Comparison of ENCODE assay signal across 26 cellular contexts in genomic region chr19:50974702-50975555, GRCh38. TPM values are rescaled to one million over a fixed set of nuclear protein-coding genes. Genes with fewer than 3 reads are reported as not detected.
DNase-seq lines count a peak whose midpoint lies in the region; ATAC-seq and TF ChIP-seq lines count a peak whose summit lies in the region.
"Had no signal": no experiment of that assay in that cellular context is flagged by ENCODE, and none has a peak within 500 bp of the region (broad histone marks: within the 10 kb centered on the region; RNA-seq: fewer than 3 reads in every experiment).

No MANE protein-coding gene starts in this region.

- no peak overlapping the region for H3K9ac ChIP-seq in neural progenitor cell
- H3K9ac ChIP-seq: BLaER1 treated with 17β-estradiol and CSF1 and Interleukin-3, amounts not matched to agents 10 nM and 100 nM had no signal

- H3K27me3 Mint-ChIP-seq in activated CD8-positive, alpha-beta T cell treated with anti-CD3 and anti-CD28 coated beads, Interleukin-2, amount 10 ng/mL, durations not matched to agents 7 days and 5 days (ENCODE audit: low read depth): peaks cover 8% of the 10 kb centered on the region
- peaks cover 45% of the 10 kb centered on the region for H3K27me3 Mint-ChIP-seq in activated CD8-positive, alpha-beta T cell treated with anti-CD3 and anti-CD28 coated beads for 36 hours
- H3K27me3 Mint-ChIP-seq in neural progenitor cell (ENCODE audit: insufficient read depth, low read depth): peaks cover 16% of the 10 kb centered on the region

- H4K20me1 ChIP-seq in neural progenitor cell (ENCODE audit: low read depth): no peaks in the 10 kb centered on the region
- H4K20me1 ChIP-seq: BLaER1 treated with 17β-estradiol and CSF1 and Interleukin-3, amounts not matched to agents 10 nM and 100 nM had no signal

- TF ChIP-seq POLR2A in esophagus squamous epithelium (IDR thresholded peaks at IDR 0.05) (no peak), Peyer's patch (IDR thresholded peaks at IDR 0.05) (no peak)

- no peaks in the 10 kb centered on the region for H3K36me3 Mint-ChIP-seq in activated CD8-positive, alpha-beta T cell treated with anti-CD3 and anti-CD28 coated beads, Interleukin-2, amount 10 ng/mL, durations not matched to agents 7 days and 5 days (ENCODE audit: low read depth)
- no peaks in the 10 kb centered on the region for H3K36me3 Mint-ChIP-seq in activated CD8-positive, alpha-beta T cell treated with anti-CD3 and anti-CD28 coated beads for 36 hours (ENCODE audit: low read depth)
- H3K36me3 Mint-ChIP-seq in neural progenitor cell: no peaks in the 10 kb centered on the region
- H3K36me3 Mint-ChIP-seq: CD4-positive, alpha-beta memory T cell; IgD-negative memory B cell had no signal

- CTCF ChIA-PET in activated CD8-positive, alpha-beta T cell treated with anti-CD3 and anti-CD28 coated beads, Interleukin-2, amount 10 ng/mL, durations not matched to agents 7 days and 5 days (lab: Charles Lee): no interaction called here
- CTCF ChIA-PET in activated CD8-positive, alpha-beta T cell treated with anti-CD3 and anti-CD28 coated beads for 36 hours (lab: Charles Lee): no interaction called here

- H3K36me3 ChIP-seq in esophagus squamous epithelium (no peaks in the 10 kb centered on the region), neural progenitor cell (no peaks in the 10 kb centered on the region), HAP-1 (replicated peaks) (no peaks in the 10 kb centered on the region), Peyer's patch (no peaks in the 10 kb centered on the region)
- H3K36me3 ChIP-seq: BLaER1 treated with 17β-estradiol and CSF1 and Interleukin-3, amounts not matched to agents 10 nM and 100 nM; SJSA1 had no signal

- H3K4me3 ChIP-seq in esophagus squamous epithelium (no peak overlapping the region), neural progenitor cell (no peak overlapping the region), HAP-1 (no peak overlapping the region), Peyer's patch (no peak overlapping the region)
- H3K4me3 ChIP-seq: BLaER1 treated with 17β-estradiol and CSF1 and Interleukin-3, amounts not matched to agents 10 nM and 100 nM; GM12878; GM23338; SJSA1 had no signal

- H3K27ac ChIP-seq in esophagus squamous epithelium (peak overlapping the region; percentile 55 to 77 (median 64)), neural progenitor cell (no peak overlapping the region), Peyer's patch (no peak overlapping the region)
- H3K27ac ChIP-seq: 22Rv1; BLaER1 treated with 17β-estradiol and CSF1 and Interleukin-3, amounts not matched to agents 10 nM and 100 nM; SJSA1 had no signal

- H2AFZ ChIP-seq in neural progenitor cell (replicated peaks): no peak overlapping the region
- H2AFZ ChIP-seq: GM23338 had no signal

- peaks cover 7% of the 10 kb centered on the region for H3F3A ChIP-seq in neural progenitor cell (ENCODE audit: low read depth)

- H3K27ac Mint-ChIP-seq in activated CD8-positive, alpha-beta T cell treated with anti-CD3 and anti-CD28 coated beads, Interleukin-2, amount 10 ng/mL, durations not matched to agents 7 days and 5 days: peak overlapping the region; percentile 57
- H3K27ac Mint-ChIP-seq in activated CD8-positive, alpha-beta T cell treated with anti-CD3 and anti-CD28 coated beads for 36 hours: no peak overlapping the region
- peak overlapping the region; percentile 43 for H3K27ac Mint-ChIP-seq in neural progenitor cell
- H3K27ac Mint-ChIP-seq: CD4-positive, alpha-beta memory T cell; IgD-negative memory B cell had no signal

- H3K79me2 ChIP-seq in neural progenitor cell (ENCODE audit: low read depth): no peaks in the 10 kb centered on the region

- intact Hi-C loops in activated CD8-positive, alpha-beta T cell treated with anti-CD3 and anti-CD28 coated beads for 36 hours (cut with micrococcal nuclease): no loop called here
- intact Hi-C loops in esophagus squamous epithelium (cut with DNase I): no loop called here

- no peak for ATAC-seq in activated CD8-positive, alpha-beta T cell treated with anti-CD3 and anti-CD28 coated beads, Interleukin-2, amount 10 ng/mL, durations not matched to agents 7 days and 5 days
- ATAC-seq in activated CD8-positive, alpha-beta T cell treated with anti-CD3 and anti-CD28 coated beads for 36 hours: no peak
- ATAC-seq in HG02970 (IDR thresholded peaks at IDR 0.05; ENCODE audit: low FRiP score, unreplicated experiment) (no peak), GM21528 (IDR thresholded peaks at IDR 0.05; ENCODE audit: low FRiP score, unreplicated experiment) (no peak)
- ATAC-seq: GM12878, Right ventricle myocardium inferior had no signal

- no peaks in the 10 kb centered on the region for H3K9me3 Mint-ChIP-seq in activated CD8-positive, alpha-beta T cell treated with anti-CD3 and anti-CD28 coated beads, Interleukin-2, amount 10 ng/mL, durations not matched to agents 7 days and 5 days (ENCODE audit: insufficient read depth)
- H3K9me3 Mint-ChIP-seq in activated CD8-positive, alpha-beta T cell treated with anti-CD3 and anti-CD28 coated beads for 36 hours: no peaks in the 10 kb centered on the region
- peaks cover 2% of the 10 kb centered on the region for H3K9me3 Mint-ChIP-seq in neural progenitor cell
- H3K9me3 Mint-ChIP-seq: GM23338 had no signal

- no peak overlapping the region for H3K4me3 Mint-ChIP-seq in activated CD8-positive, alpha-beta T cell treated with anti-CD3 and anti-CD28 coated beads, Interleukin-2, amount 10 ng/mL, durations not matched to agents 7 days and 5 days
- no peak overlapping the region for H3K4me3 Mint-ChIP-seq in activated CD8-positive, alpha-beta T cell treated with anti-CD3 and anti-CD28 coated beads for 36 hours
- no peak overlapping the region for H3K4me3 Mint-ChIP-seq in neural progenitor cell
- H3K4me3 Mint-ChIP-seq: CD4-positive, alpha-beta memory T cell; GM23338; IgD-negative memory B cell had no signal

- in situ Hi-C loops in HAP-1 (cut with MboI; ENCODE audit: low sequenced_read_pairs): no loop called here

- DNase-seq in activated CD8-positive, alpha-beta T cell treated with anti-CD3 and anti-CD28 coated beads, Interleukin-2, amount 10 ng/mL, durations not matched to agents 7 days and 5 days: no peak
- no peak for DNase-seq in activated CD8-positive, alpha-beta T cell treated with anti-CD3 and anti-CD28 coated beads for 36 hours
- DNase-seq in esophagus squamous epithelium (lab: John Stamatoyannopoulos, UW) (no peak), neural progenitor cell (ENCODE audit: low spot score) (peak; percentile 34), HAP-1 (ENCODE audit: low spot score in 2 of 2) (no peak), Peyer's patch (no peak)
- DNase-seq: CD4-positive, alpha-beta memory T cell; DND-41; NCI-H1694; NCI-H2081; NCI-H2171; NCI-H345; NCI-H524; NCI-H774; NK-92 treated with Interleukin-12 subunit alpha and Interleukin-12 subunit beta, amount 100 ng/mL, for 24 hours had no signal

- peaks cover 9 to 44% (median 11%) of the 10 kb centered on the region in 3 donors for H3K4me1 ChIP-seq in esophagus squamous epithelium
- H3K4me1 ChIP-seq in neural progenitor cell: peaks cover 3% of the 10 kb centered on the region
- no peaks in the 10 kb centered on the region for H3K4me1 ChIP-seq in HAP-1
- no peaks in the 10 kb centered on the region for H3K4me1 ChIP-seq in Peyer's patch
- H3K4me1 ChIP-seq: BLaER1 treated with 17β-estradiol and CSF1 and Interleukin-3, amounts not matched to agents 10 nM and 100 nM; SJSA1 had no signal

- H3K4me1 Mint-ChIP-seq in activated CD8-positive, alpha-beta T cell treated with anti-CD3 and anti-CD28 coated beads, Interleukin-2, amount 10 ng/mL, durations not matched to agents 7 days and 5 days (ENCODE audit: low read depth): no peaks in the 10 kb centered on the region
- no peaks in the 10 kb centered on the region for H3K4me1 Mint-ChIP-seq in activated CD8-positive, alpha-beta T cell treated with anti-CD3 and anti-CD28 coated beads for 36 hours (ENCODE audit: low read depth)
- peaks cover 30% of the 10 kb centered on the region for H3K4me1 Mint-ChIP-seq in neural progenitor cell

- H3K4me2 ChIP-seq in neural progenitor cell: no peak overlapping the region
- H3K4me2 ChIP-seq: BLaER1 treated with 17β-estradiol and CSF1 and Interleukin-3, amounts not matched to agents 10 nM and 100 nM had no signal

- TF ChIP-seq CTCF in activated CD8-positive, alpha-beta T cell treated with anti-CD3 and anti-CD28 coated beads for 36 hours (IDR thresholded peaks at IDR 0.05): no peak
- no peak for TF ChIP-seq CTCF in esophagus squamous epithelium (IDR thresholded peaks at IDR 0.05)
- TF ChIP-seq CTCF in neural progenitor cell (IDR thresholded peaks at IDR 0.05): no peak
- no peak for TF ChIP-seq CTCF in Peyer's patch (IDR thresholded peaks at IDR 0.05)

- H3K9me3 ChIP-seq in esophagus squamous epithelium: no peaks in the 10 kb centered on the region
- no peaks in the 10 kb centered on the region for H3K9me3 ChIP-seq in neural progenitor cell (ENCODE audit: low read depth)
- H3K9me3 ChIP-seq in HAP-1: no peaks in the 10 kb centered on the region
- H3K9me3 ChIP-seq in Peyer's patch: no peaks in the 10 kb centered on the region
- H3K9me3 ChIP-seq: BLaER1 treated with 17β-estradiol and CSF1 and Interleukin-3, amounts not matched to agents 10 nM and 100 nM; Caco-2; SJSA1 had no signal

- WGBS in esophagus squamous epithelium, 2 donors: 27 to 29% methylated on average over 1 of the region's 9 CpGs

- POLR2A ChIA-PET in activated CD8-positive, alpha-beta T cell treated with anti-CD3 and anti-CD28 coated beads, Interleukin-2, amount 10 ng/mL, durations not matched to agents 7 days and 5 days (lab: Charles Lee): no interaction called here
- POLR2A ChIA-PET in activated CD8-positive, alpha-beta T cell treated with anti-CD3 and anti-CD28 coated beads for 36 hours (lab: Charles Lee): no interaction called here

- H3K27me3 ChIP-seq in esophagus squamous epithelium (peaks cover 0 to 68% (median 0%) of the 10 kb centered on the region in 4 donors), neural progenitor cell (no peaks in the 10 kb centered on the region), HAP-1 (ENCODE audit: low read depth) (peaks cover 2% of the 10 kb centered on the region; the same call in 1 of the 2 replicates), Peyer's patch (no peaks in the 10 kb centered on the region)
- H3K27me3 ChIP-seq: BLaER1 treated with 17β-estradiol and CSF1 and Interleukin-3, amounts not matched to agents 10 nM and 100 nM had no signal

RNA-seq across cellular contexts. Expression of gene KLK6, which starts 5.5 kb away (rescaled TPM):
- total RNA-seq in activated CD8-positive, alpha-beta T cell treated with anti-CD3 and anti-CD28 coated beads, Interleukin-2, amount 10 ng/mL, durations not matched to agents 7 days and 5 days: not detected
- total RNA-seq in activated CD8-positive, alpha-beta T cell treated with anti-CD3 and anti-CD28 coated beads for 36 hours: not detected
- 100 to 1,000 TPM in 2 of 4 donors, 10 to 100 TPM in 1, 1 to 10 TPM in 1; 6.1 to 160 (median 102) TPM for total RNA-seq in esophagus squamous epithelium
- total RNA-seq in neural progenitor cell (ENCODE audit: low replicate concordance): not detected in 2 replicates
- total RNA-seq in Peyer's patch: not detected
- total RNA-seq: CD4-positive, alpha-beta memory T cell; GM12878; Right ventricle myocardium inferior; SJSA1 had no signal

RNA-seq across cellular contexts. Expression of gene KLK7, which starts 8.8 kb away (rescaled TPM):
- not detected for total RNA-seq in activated CD8-positive, alpha-beta T cell treated with anti-CD3 and anti-CD28 coated beads, Interleukin-2, amount 10 ng/mL, durations not matched to agents 7 days and 5 days
- not detected for total RNA-seq in activated CD8-positive, alpha-beta T cell treated with anti-CD3 and anti-CD28 coated beads for 36 hours
- total RNA-seq in esophagus squamous epithelium: 100 to 1,000 TPM in 3 of 4 donors, 1 to 10 TPM in 1; 9.5 to 309 (median 198) TPM
- 0.28 and 0.36 TPM in 2 replicates for total RNA-seq in neural progenitor cell (ENCODE audit: low replicate concordance)
- 1 to 10 TPM in 2 of 4 donors, not detected in 2; 1.2 to 9.9 TPM for total RNA-seq in Peyer's patch
- total RNA-seq: Caco-2; CD4-positive, alpha-beta memory T cell; GM12878; M059J; Right ventricle myocardium inferior; SJSA1 had no signal

RNA-seq across cellular contexts. Expression of gene KLK5, which starts 22.1 kb away (rescaled TPM):
- total RNA-seq in activated CD8-positive, alpha-beta T cell treated with anti-CD3 and anti-CD28 coated beads, Interleukin-2, amount 10 ng/mL, durations not matched to agents 7 days and 5 days: not detected
- total RNA-seq in activated CD8-positive, alpha-beta T cell treated with anti-CD3 and anti-CD28 coated beads for 36 hours: not detected
- 10 to 100 TPM in 3 of 4 donors, 1 to 10 TPM in 1; 5.9 to 84.7 (median 49.9) TPM for total RNA-seq in esophagus squamous epithelium
- total RNA-seq in neural progenitor cell (ENCODE audit: low replicate concordance): not detected in 2 replicates
- not detected for total RNA-seq in Peyer's patch
- total RNA-seq: Caco-2; CD4-positive, alpha-beta memory T cell; GM12878; M059J; Right ventricle myocardium inferior; SJSA1 had no signal

RNA-seq across cellular contexts. Expression of gene KLK8, which starts 26.5 kb away (rescaled TPM):
- not detected for total RNA-seq in activated CD8-positive, alpha-beta T cell treated with anti-CD3 and anti-CD28 coated beads, Interleukin-2, amount 10 ng/mL, durations not matched to agents 7 days and 5 days
- total RNA-seq in activated CD8-positive, alpha-beta T cell treated with anti-CD3 and anti-CD28 coated beads for 36 hours: not detected
- 100 to 1,000 TPM in 3 of 4 donors, 10 to 100 TPM in 1; 32.8 to 235 (median 191) TPM for total RNA-seq in esophagus squamous epithelium
- 0.46 TPM in 1 of 2 replicates, not detected in the other for total RNA-seq in neural progenitor cell (ENCODE audit: low replicate concordance)
- not detected for total RNA-seq in Peyer's patch
- total RNA-seq: CD4-positive, alpha-beta memory T cell; GM12878; M059J; Right ventricle myocardium inferior; SJSA1 had no signal

RNA-seq across cellular contexts. Expression of gene KLK10, which starts 44.6 kb away (rescaled TPM):
- not detected for total RNA-seq in activated CD8-positive, alpha-beta T cell treated with anti-CD3 and anti-CD28 coated beads, Interleukin-2, amount 10 ng/mL, durations not matched to agents 7 days and 5 days
- total RNA-seq in activated CD8-positive, alpha-beta T cell treated with anti-CD3 and anti-CD28 coated beads for 36 hours: not detected
- total RNA-seq in esophagus squamous epithelium: 100 to 1,000 TPM in 3 of 4 donors, 10 to 100 TPM in 1; 73.4 to 816 (median 310) TPM
- total RNA-seq in neural progenitor cell (ENCODE audit: low replicate concordance): 1.9 TPM in 1 of 2 replicates, not detected in the other
- 1 to 10 TPM in 2 of 4 donors, not detected in 2; 2.4 to 6.3 TPM for total RNA-seq in Peyer's patch
- total RNA-seq: Caco-2; CD4-positive, alpha-beta memory T cell; GM12878; M059J; Right ventricle myocardium inferior; SJSA1 had no signal

Comparison
In these comparisons a context has a peak if more than half of its experiments do, and no peak if none do; other contexts are left out.
1. H3K27ac ChIP-seq: peak in esophagus squamous epithelium (4 of 4); none in neural progenitor cell (single experiment) and Peyer's patch (0 of 4).